Comparison of ENCODE assay signal across 16 cellular contexts in the genomic region with DNA sequence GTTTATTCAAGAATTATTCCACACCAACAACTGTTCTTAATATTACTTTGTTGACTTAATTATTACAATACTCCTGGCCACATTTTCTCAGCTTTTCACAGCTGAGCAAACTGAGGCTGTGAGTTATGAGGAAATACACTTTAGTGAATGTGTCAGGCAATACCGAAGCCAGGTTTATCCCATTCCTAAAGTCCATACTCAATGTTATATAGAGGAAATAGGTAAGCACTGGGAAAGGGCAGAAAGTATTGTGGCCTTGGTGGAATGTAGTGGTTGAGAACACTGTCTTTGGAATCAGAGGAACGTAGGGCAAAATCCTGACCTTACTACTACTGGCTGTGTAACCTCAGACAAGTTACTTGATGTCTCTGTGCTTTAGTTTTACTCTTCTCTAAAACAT.
"Had no signal": no experiment of that assay in that cellular context is flagged by ENCODE, and none has a peak within 500 bp of the region (broad histone marks: within the 10 kb centered on the region; RNA-seq: fewer than 3 reads in every experiment).

No MANE protein-coding gene starts in this region.

- H3K36me3 ChIP-seq: cardiac muscle cell, colonic mucosa, thoracic aorta had no signal

- H3K27ac Mint-ChIP-seq: activated naive CD4-positive, alpha-beta T cell treated with anti-CD3 and anti-CD28 coated beads, Interleukin-2, amount 50 U/mL, for 72 hours; immature natural killer cell; natural killer cell treated with Interleukin-12 subunit alpha and Interleukin-12 subunit beta and Interleukin-15 and Interleukin-18, amount 100 ng/mL, for 72 hours; T-helper 2 cell treated with Interferon-gamma antibody and Interleukin-4, amounts not matched to agents 5 μg/mL and 100 μg/mL, for 36 hours had no signal

- H3K27me3 ChIP-seq: cardiac muscle cell, colonic mucosa, sigmoid colon had no signal

- DNase-seq: activated CD4-positive, alpha-beta T cell treated with anti-CD3 and anti-CD28 coated beads, Interleukin-2, amount 50 U/mL, for 1 hour; activated effector memory CD4-positive, alpha-beta T cell treated with Interleukin-2 at 50 U/mL for 16 hours; colonic mucosa; effector CD8-positive, alpha-beta T cell; erythroblast; immature natural killer cell; sigmoid colon; stimulated activated CD4-positive, alpha-beta T cell treated with anti-CD3 and anti-CD28 coated beads, Interleukin-12 subunit alpha, Interleukin-12 subunit beta, amount 100 ng/mL, for 4 hours; stimulated activated naive CD8-positive, alpha-beta T cell treated with anti-CD3 and anti-CD28 coated beads, Interleukin-15, Interleukin-2, amounts not matched to agents 100 U/mL and 50 U/mL, for 24 hours; SW 1271 had no signal

- ATAC-seq: activated naive CD4-positive, alpha-beta T cell treated with anti-CD3 and anti-CD28 coated beads, Interleukin-2, amount 50 U/mL, for 72 hours; left lobe of liver; natural killer cell treated with Interleukin-12 subunit alpha and Interleukin-12 subunit beta and Interleukin-15 and Interleukin-18, amount 100 ng/mL, for 72 hours; stimulated activated naive CD8-positive, alpha-beta T cell treated with anti-CD3 and anti-CD28 coated beads, Interleukin-15, Interleukin-2, amounts not matched to agents 100 U/mL and 50 U/mL, for 24 hours had no signal

- H3K4me1 ChIP-seq: colonic mucosa had no signal

- H3K4me3 Mint-ChIP-seq: immature natural killer cell; natural killer cell treated with Interleukin-12 subunit alpha and Interleukin-12 subunit beta and Interleukin-15 and Interleukin-18, amount 100 ng/mL, for 72 hours; T-helper 2 cell treated with Interferon-gamma antibody and Interleukin-4, amounts not matched to agents 5 μg/mL and 100 μg/mL, for 36 hours had no signal

- H3K9me3 Mint-ChIP-seq: natural killer cell treated with Interleukin-12 subunit alpha and Interleukin-12 subunit beta and Interleukin-15 and Interleukin-18, amount 100 ng/mL, for 72 hours; T-helper 2 cell treated with Interferon-gamma antibody and Interleukin-4, amounts not matched to agents 5 μg/mL and 100 μg/mL, for 36 hours had no signal

- H3K9me3 ChIP-seq: colonic mucosa, sigmoid colon, thoracic aorta had no signal

- H3K4me1 Mint-ChIP-seq: immature natural killer cell had no signal

- H3K27me3 Mint-ChIP-seq: natural killer cell treated with Interleukin-12 subunit alpha and Interleukin-12 subunit beta and Interleukin-15 and Interleukin-18, amount 100 ng/mL, for 72 hours had no signal

- H3K36me3 Mint-ChIP-seq: activated naive CD4-positive, alpha-beta T cell treated with anti-CD3 and anti-CD28 coated beads, Interleukin-2, amount 50 U/mL, for 72 hours; immature natural killer cell; natural killer cell treated with Interleukin-12 subunit alpha and Interleukin-12 subunit beta and Interleukin-15 and Interleukin-18, amount 100 ng/mL, for 72 hours had no signal

- H3K4me3 ChIP-seq: cardiac muscle cell, colonic mucosa, sigmoid colon, thoracic aorta had no signal

- H3K27ac ChIP-seq: colonic mucosa, thoracic aorta had no signal
